Comparison of ENCODE assay signal across 8 cellular contexts in genomic region chr19:2613507-2614295, GRCh38.
DNase-seq lines count a peak whose midpoint lies in the region; ATAC-seq, FAIRE-seq and TF ChIP-seq lines count a peak whose summit lies in the region.

No MANE protein-coding gene starts in this region.

- H3K9me3 Mint-ChIP-seq in brain: peaks cover 0 to 17% (median 2%) of the 10 kb centered on the region in 5 experiments
- H3K9me3 Mint-ChIP-seq in stimulated activated naive CD8-positive, alpha-beta T cell treated with anti-CD3 and anti-CD28 coated beads, Interleukin-15, Interleukin-2, amounts not matched to agents 100 ng/mL and 50 ng/mL, for 24 hours: no peaks in the 10 kb centered on the region

- H3K27me3 Mint-ChIP-seq in brain: peaks cover 14% of the 10 kb centered on the region
- peaks cover 6% of the 10 kb centered on the region for H3K27me3 Mint-ChIP-seq in stimulated activated naive CD8-positive, alpha-beta T cell treated with anti-CD3 and anti-CD28 coated beads, Interleukin-15, Interleukin-2, amounts not matched to agents 100 ng/mL and 50 ng/mL, for 24 hours

- H3K27ac Mint-ChIP-seq in brain: no peak overlapping the region
- peak overlapping the region; percentile 31 for H3K27ac Mint-ChIP-seq in stimulated activated naive CD8-positive, alpha-beta T cell treated with anti-CD3 and anti-CD28 coated beads, Interleukin-15, Interleukin-2, amounts not matched to agents 100 ng/mL and 50 ng/mL, for 24 hours

- TF ChIP-seq CTCF in 22Rv1 (IDR thresholded peaks at IDR 0.05) (peak; percentile 95), brain (conservative IDR thresholded peaks at IDR 0.05) (peak; percentile 67 to 77)

- peak; percentile 59 for ATAC-seq in left lobe of liver

- no peak overlapping the region for H3K27ac ChIP-seq in 22Rv1

- H3K36me3 Mint-ChIP-seq in brain: no peaks in the 10 kb centered on the region
- no peaks in the 10 kb centered on the region for H3K36me3 Mint-ChIP-seq in stimulated activated naive CD8-positive, alpha-beta T cell treated with anti-CD3 and anti-CD28 coated beads, Interleukin-15, Interleukin-2, amounts not matched to agents 100 ng/mL and 50 ng/mL, for 24 hours (ENCODE audit: low read depth)

- no peak overlapping the region for H3K4me3 Mint-ChIP-seq in brain
- H3K4me3 Mint-ChIP-seq in stimulated activated naive CD8-positive, alpha-beta T cell treated with anti-CD3 and anti-CD28 coated beads, Interleukin-15, Interleukin-2, amounts not matched to agents 100 ng/mL and 50 ng/mL, for 24 hours: peak overlapping the region; percentile 13

- DNase-seq in GM19239 (ENCODE audit: insufficient read length, low spot score) (no peak), T-helper 9 cell (peak; percentile 49), left lobe of liver (ENCODE audit: low spot score) (peak; percentile 55), epidermal melanocyte (ENCODE audit: insufficient read length, low spot score) (no peak), DMS153 (lab: John Stamatoyannopoulos, UW) (no peak)

- FAIRE-seq in GM19239 (lab: Jason Lieb, UNC): peak; percentile 92

- H3K4me1 Mint-ChIP-seq in brain: peaks cover 5% of the 10 kb centered on the region
- peaks cover 64% of the 10 kb centered on the region for H3K4me1 Mint-ChIP-seq in stimulated activated naive CD8-positive, alpha-beta T cell treated with anti-CD3 and anti-CD28 coated beads, Interleukin-15, Interleukin-2, amounts not matched to agents 100 ng/mL and 50 ng/mL, for 24 hours (ENCODE audit: low read depth)

Comparison
In these comparisons a context has a peak if more than half of its experiments do, and no peak if none do; other contexts are left out.
1. DNase-seq: peak in T-helper 9 cell (single experiment) and left lobe of liver (single experiment); none in GM19239 (single experiment), epidermal melanocyte (single experiment) and DMS153 (single experiment).